Comparison of ENCODE assay signal across 20 cellular contexts in the genomic region with DNA sequence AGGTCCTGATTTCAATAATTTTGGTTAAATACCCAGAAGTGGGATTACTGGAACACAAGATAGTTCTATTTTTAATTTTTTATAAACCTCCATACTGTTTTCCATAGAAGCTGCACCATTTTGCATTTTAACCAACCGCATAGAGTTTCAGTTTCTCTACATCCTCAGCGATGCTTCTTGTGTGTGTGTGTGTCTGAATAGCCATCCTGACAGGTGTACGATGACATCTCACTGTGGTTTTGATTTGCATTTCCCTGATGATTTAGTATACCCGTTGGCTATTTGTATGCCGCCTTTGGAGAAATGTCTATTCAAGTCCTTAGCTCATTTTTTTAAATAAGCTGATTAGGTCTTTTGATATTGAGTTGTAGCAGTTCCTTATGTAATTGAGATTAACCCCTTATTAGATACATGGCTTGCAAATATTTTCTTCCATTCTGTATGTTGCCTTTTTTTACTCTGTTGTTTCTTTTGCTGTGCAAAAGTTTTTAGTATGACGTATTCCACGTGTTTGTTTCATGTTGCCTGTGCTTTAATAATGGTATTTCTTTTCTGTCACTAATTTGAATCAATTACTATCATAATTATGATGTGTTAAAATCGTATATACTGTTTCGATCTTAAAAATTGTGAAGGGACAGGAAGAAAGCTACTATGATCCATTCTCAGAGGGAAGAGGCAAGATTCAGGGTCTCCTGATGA.
DNase-seq lines count a peak whose midpoint lies in the region; ATAC-seq and TF ChIP-seq lines count a peak whose summit lies in the region.
"Had no signal": no experiment of that assay in that cellular context is flagged by ENCODE, and none has a peak within 500 bp of the region (broad histone marks: within the 10 kb centered on the region; RNA-seq: fewer than 3 reads in every experiment).

No MANE protein-coding gene starts in this region.

- no peaks in the 10 kb centered on the region for H3K36me3 ChIP-seq in CD8-positive, alpha-beta memory T cell (ENCODE audit: insufficient read depth, low read length)
- H3K36me3 ChIP-seq: adrenal gland; BLaER1 treated with 17β-estradiol and CSF1 and Interleukin-3, amounts not matched to agents 10 nM and 100 nM; left ventricle myocardium inferior; thyroid gland had no signal

- H3K27me3 Mint-ChIP-seq in memory B cell, result no peaks in the 10 kb centered on the region
- no peaks in the 10 kb centered on the region for H3K27me3 Mint-ChIP-seq in CD8-positive, alpha-beta memory T cell
- H3K27me3 Mint-ChIP-seq: T-cell had no signal

- peak; percentile 62 for ATAC-seq in GM19035 (IDR thresholded peaks at IDR 0.05; ENCODE audit: unreplicated experiment)
- peak; percentile 64 for ATAC-seq in HG03039 (IDR thresholded peaks at IDR 0.05; ENCODE audit: unreplicated experiment)
- peak; percentile 98 for ATAC-seq in memory B cell (ENCODE audit: low read depth)
- no peak for ATAC-seq in GM21576 (IDR thresholded peaks at IDR 0.05; ENCODE audit: unreplicated experiment)
- ATAC-seq: GM23338, T-cell had no signal

- no peak overlapping the region for H3K27ac ChIP-seq in CD8-positive, alpha-beta memory T cell (ENCODE audit: low read depth, low read length)
- H3K27ac ChIP-seq: adrenal gland; BLaER1 treated with 17β-estradiol and CSF1 and Interleukin-3, amounts not matched to agents 10 nM and 100 nM; left ventricle myocardium inferior; parathyroid adenoma; thyroid gland had no signal

- CTCF ChIA-PET in CD8-positive, alpha-beta memory T cell (lab: Charles Lee), result no interaction called here

- no peaks in the 10 kb centered on the region for H3K9me3 ChIP-seq in CD8-positive, alpha-beta memory T cell (ENCODE audit: low read length)
- H3K9me3 ChIP-seq: adrenal gland, thyroid gland had no signal

- in situ Hi-C loops in GM13977 (cut with MboI; ENCODE audit: low pct_unique_long_range_greater_than_20kb, low sequenced_read_pairs, unreplicated experiment), result no loop called here

- peaks cover 3% of the 10 kb centered on the region for H3K4me1 Mint-ChIP-seq in memory B cell
- no peaks in the 10 kb centered on the region for H3K4me1 Mint-ChIP-seq in CD8-positive, alpha-beta memory T cell
- H3K4me1 Mint-ChIP-seq: GM23338, T-cell had no signal

- H3K4me1 ChIP-seq in CD8-positive, alpha-beta memory T cell (ENCODE audit: insufficient read depth, low read length), result no peaks in the 10 kb centered on the region
- H3K4me1 ChIP-seq: adrenal gland; BLaER1 treated with 17β-estradiol and CSF1 and Interleukin-3, amounts not matched to agents 10 nM and 100 nM; left ventricle myocardium inferior; parathyroid adenoma; thyroid gland had no signal

- H3K9me3 Mint-ChIP-seq in memory B cell, result peaks cover 1% of the 10 kb centered on the region
- H3K9me3 Mint-ChIP-seq in CD8-positive, alpha-beta memory T cell, result peaks cover 0 to 15% (median 2%) of the 10 kb centered on the region in 5 donors

- H3K4me3 Mint-ChIP-seq in memory B cell, result peak overlapping the region; percentile 15
- H3K4me3 Mint-ChIP-seq in CD8-positive, alpha-beta memory T cell, result no peak overlapping the region
- H3K4me3 Mint-ChIP-seq: GM23338, T-cell had no signal

- H3K36me3 Mint-ChIP-seq in memory B cell, result no peaks in the 10 kb centered on the region
- H3K36me3 Mint-ChIP-seq in CD8-positive, alpha-beta memory T cell, result no peaks in the 10 kb centered on the region
- H3K36me3 Mint-ChIP-seq: T-cell had no signal

- peak; percentile 50 for DNase-seq in NCI-H1436 treated with DMSO at 0.1 percent for 48 hours (lab: John Stamatoyannopoulos, UW)
- DNase-seq in memory B cell (ENCODE audit: low spot score in 2 of 2), result peak in 1 of 2 donors; percentile 18
- DNase-seq in GM13977 (ENCODE audit: low spot score), result no peak
- DNase-seq in EL, result no peak
- DNase-seq in CD8-positive, alpha-beta memory T cell, result no peak
- DNase-seq: activated CD4-positive, CD25-positive, alpha-beta regulatory T cell; adrenal gland; caudate nucleus; left ventricle myocardium inferior; NCI-H2029 treated with DMSO at 0.1 percent for 48 hours; NCI-H82; small intestine; T-cell; thyroid gland had no signal

- no peak overlapping the region for H3K4me3 ChIP-seq in CD8-positive, alpha-beta memory T cell (ENCODE audit: low read length)
- H3K4me3 ChIP-seq: adrenal gland; BLaER1 treated with 17β-estradiol and CSF1 and Interleukin-3, amounts not matched to agents 10 nM and 100 nM; GM23338; left ventricle myocardium inferior; thyroid gland had no signal

- no peak for TF ChIP-seq CTCF in GM13977 (IDR thresholded peaks at IDR 0.05; ENCODE audit: extremely low read depth, insufficient read depth, missing control alignments)

- no peaks in the 10 kb centered on the region for H3K27me3 ChIP-seq in CD8-positive, alpha-beta memory T cell (ENCODE audit: insufficient read depth, low read length, poor library complexity, severe bottlenecking)
- H3K27me3 ChIP-seq: adrenal gland; BLaER1 treated with 17β-estradiol and CSF1 and Interleukin-3, amounts not matched to agents 10 nM and 100 nM; thyroid gland had no signal

- H3K27ac Mint-ChIP-seq in memory B cell, result peak overlapping the region; percentile 6
- H3K27ac Mint-ChIP-seq in CD8-positive, alpha-beta memory T cell, result no peak overlapping the region
- H3K27ac Mint-ChIP-seq: GM23338, T-cell had no signal

- POLR2A ChIA-PET in CD8-positive, alpha-beta memory T cell (lab: Charles Lee), result no interaction called here
